1 cellular context compared by ENCODE assay signal in genomic region chr5:56402273-56403223, GRCh38.
TF ChIP-seq lines count a peak whose summit lies in the region.

No MANE protein-coding gene starts in this region.

TF ChIP-seq in SK-N-SH, 30 proteins besides CTCF, POLR2A, EP300 and RAD21 (continued from another document):
- TF ChIP-seq IRF3 (IDR thresholded peaks at IDR 0.05; ENCODE audit: low read depth, low read length), result no peak
- TF ChIP-seq, protein P1, sequence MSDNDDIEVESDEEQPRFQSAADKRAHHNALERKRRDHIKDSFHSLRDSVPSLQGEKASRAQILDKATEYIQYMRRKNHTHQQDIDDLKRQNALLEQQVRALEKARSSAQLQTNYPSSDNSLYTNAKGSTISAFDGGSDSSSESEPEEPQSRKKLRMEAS (IDR thresholded peaks at IDR 0.05; ENCODE audit: low read depth), result no peak
- no peak for TF ChIP-seq TCF12 (IDR thresholded peaks at IDR 0.05)
- TF ChIP-seq GABPA (IDR thresholded peaks at IDR 0.05; ENCODE audit: low read depth), result no peak
- TF ChIP-seq FOXM1 (IDR thresholded peaks at IDR 0.05; ENCODE audit: low read depth), result no peak
- no peak for TF ChIP-seq SMC3 (IDR thresholded peaks at IDR 0.05; ENCODE audit: low read depth, low read length)
- no peak for TF ChIP-seq CHD2 (IDR thresholded peaks at IDR 0.05; ENCODE audit: low read length, partially characterized antibody)
- no peak for TF ChIP-seq REST (IDR thresholded peaks at IDR 0.05; ENCODE audit: low read depth, low read length)
